9 cellular contexts compared by ENCODE assay signal in genomic region chr12:53345486-53346195, GRCh38. TPM values are rescaled to one million over a fixed set of nuclear protein-coding genes. Genes with fewer than 3 reads are reported as not detected.
DNase-seq lines count a peak whose midpoint lies in the region; ATAC-seq, FAIRE-seq and TF ChIP-seq lines count a peak whose summit lies in the region.
"Had no signal": no experiment of that assay in that cellular context is flagged by ENCODE, and none has a peak within 500 bp of the region (broad histone marks: within the 10 kb centered on the region; RNA-seq: fewer than 3 reads in every experiment).

No MANE protein-coding gene starts in this region.

- H3K9me3 ChIP-seq in fibroblast of lung (ENCODE audit: control insufficient read depth, insufficient read depth, low read depth, low read length): no peaks in the 10 kb centered on the region
- H3K9me3 ChIP-seq in psoas muscle: no peaks in the 10 kb centered on the region

- no peak overlapping the region for H3K9ac ChIP-seq in fibroblast of lung (ENCODE audit: insufficient read depth, low read length)

- H2AFZ ChIP-seq in fibroblast of lung (ENCODE audit: low read length): peak overlapping the region; percentile 63

- no peak for FAIRE-seq in D721Med (lab: Jason Lieb, UNC)

- TF ChIP-seq CTCF in GM12864 (IDR thresholded peaks at IDR 0.05; ENCODE audit: low read depth, low read length, missing control alignments) (no peak), fibroblast of lung (conservative IDR thresholded peaks at IDR 0.05 in 1 of 2, IDR thresholded peaks at IDR 0.05 in 1 of 2; ENCODE audit: low read depth in 1 of 2, low read length in 2 of 2) (no peak), psoas muscle (IDR thresholded peaks at IDR 0.05) (no peak), D721Med (IDR thresholded peaks at IDR 0.05; ENCODE audit: insufficient read depth, missing control alignments) (no peak)

- peak; percentile 5 to 48 (median 28) for ATAC-seq in psoas muscle
- ATAC-seq in GM19397 (IDR thresholded peaks at IDR 0.05; ENCODE audit: unreplicated experiment): no peak

- peak overlapping the region; percentile 92 for H3K4me2 ChIP-seq in fibroblast of lung (ENCODE audit: extremely low read depth, insufficient read depth, low read length)

- H4K20me1 ChIP-seq in fibroblast of lung (ENCODE audit: control insufficient read depth, extremely low read depth, insufficient read depth, low read length): no peaks in the 10 kb centered on the region

- H3K79me2 ChIP-seq in fibroblast of lung (ENCODE audit: control insufficient read depth, insufficient read depth, low read length): no peaks in the 10 kb centered on the region

- intact Hi-C loops in psoas muscle (cut with DNase I): loop anchor here in 1 of 2 donors (2.0 to 10.0 kb wide), 2 partner anchors 19 to 329 kb away; partner anchors contain the start of gene ATP5MC2

- H3K36me3 ChIP-seq in fibroblast of lung (ENCODE audit: control insufficient read depth, insufficient read depth, low read length): no peaks in the 10 kb centered on the region
- no peaks in the 10 kb centered on the region for H3K36me3 ChIP-seq in psoas muscle (ENCODE audit: insufficient read depth in 1 of 2, low read depth in 1 of 2)

- H3K4me1 ChIP-seq in fibroblast of lung (ENCODE audit: control insufficient read depth, extremely low read depth, insufficient read depth, low read length) (peaks cover 9% of the 10 kb centered on the region), psoas muscle (peaks cover 4% of the 10 kb centered on the region)

- peak overlapping the region; percentile 60; the same call in 1 of the 2 replicates for H3K4me3 ChIP-seq in GM12864 (ENCODE audit: low read depth, low read length)
- H3K4me3 ChIP-seq in fibroblast of lung (replicated peaks in 1 of 4; ENCODE audit: control extremely low read depth in 1 of 4, insufficient read depth in 1 of 4, low read depth in 3 of 4, low read length in 4 of 4): peak overlapping the region; percentile 67 to 83 (median 71)
- H3K4me3 ChIP-seq in psoas muscle: peak overlapping the region; percentile 70

- DNase-seq in GM12864 (ENCODE audit: low read depth) (no peak), RPMI7951 (ENCODE audit: low read depth) (peak; percentile 59), fibroblast of lung (ENCODE audit: low read depth in 2 of 2) (peak in 1 of 2 donors; percentile 14), psoas muscle (peak; percentile 56 to 78), RKO (ENCODE audit: low spot score) (no peak), D721Med (ENCODE audit: insufficient read length, low spot score) (no peak), HuH-7.5 (ENCODE audit: low spot score) (no peak)

- H3K27ac ChIP-seq in fibroblast of lung (ENCODE audit: insufficient read depth, low read length) (peak overlapping the region; percentile 34), psoas muscle (peak overlapping the region; percentile 61)

- WGBS in psoas muscle, 3 donors: 25 to 34% (median 29%) methylated on average over 10 of the region's 10 CpGs

- H3K27me3 ChIP-seq in fibroblast of lung (ENCODE audit: control insufficient read depth, insufficient read depth, low read length) (peaks cover 6% of the 10 kb centered on the region), psoas muscle (ENCODE audit: insufficient read depth in 3 of 3, low read length in 2 of 3) (no peaks in the 10 kb centered on the region)

RNA-seq across cellular contexts. Expression of gene SP7, which starts 9.5 kb away (rescaled TPM):
- not detected in 2 replicates for total RNA-seq in RPMI7951 (2014; rRNA removed; shearing (Covaris generic))
- total RNA-seq in fibroblast of lung (not detected in 2 replicates), psoas muscle (not detected)
- polyA plus RNA-seq in fibroblast of lung (not detected in 2 replicates), psoas muscle (not detected)
- polyA plus RNA-seq in fibroblast of lung (2012): not detected in 2 replicates
- not detected in 2 replicates for polyA minus RNA-seq in fibroblast of lung (ENCODE audit: low replicate concordance)
- total RNA-seq: T-helper 1 cell treated with Interleukin-12 subunit alpha and Interleukin-12 subunit beta and Interleukin-4 antibody, amounts not matched to agents 30 ng/mL and 1 ng/mL, for 36 hours had no signal

RNA-seq across cellular contexts. Expression of gene AAAS, which starts 24.2 kb away (rescaled TPM):
- total RNA-seq in RPMI7951 (2014; rRNA removed; shearing (Covaris generic)): 43.9 and 56.0 TPM in 2 replicates
- 29.5 and 37.8 TPM in 2 replicates for total RNA-seq in fibroblast of lung
- polyA plus RNA-seq in fibroblast of lung: 34.2 and 50.4 TPM in 2 replicates
- polyA plus RNA-seq in fibroblast of lung (2012): 28.9 and 47.5 TPM in 2 replicates
- polyA minus RNA-seq in fibroblast of lung (ENCODE audit: low replicate concordance): 119 and 178 TPM in 2 replicates
- 10 to 100 TPM; 29.0 to 35.7 (median 31.5) TPM for total RNA-seq in psoas muscle
- 10 to 100 TPM; 22.9 to 36.8 (median 34.0) TPM for polyA plus RNA-seq in psoas muscle

RNA-seq across cellular contexts. Expression of gene SP1, which starts 34.3 kb away (rescaled TPM):
- total RNA-seq in RPMI7951 (2014; rRNA removed; shearing (Covaris generic)): 29.3 and 35.2 TPM in 2 replicates
- total RNA-seq in fibroblast of lung: 31.3 and 35.3 TPM in 2 replicates
- 38.9 and 42.0 TPM in 2 replicates for polyA plus RNA-seq in fibroblast of lung
- polyA plus RNA-seq in fibroblast of lung (2012): 19.3 and 22.7 TPM in 2 replicates
- polyA minus RNA-seq in fibroblast of lung (ENCODE audit: low replicate concordance): 98.0 and 99.3 TPM in 2 replicates
- 10 to 100 TPM; 39.0 to 48.0 (median 45.4) TPM for total RNA-seq in psoas muscle
- 10 to 100 TPM; 10.2 to 16.2 (median 15.1) TPM for polyA plus RNA-seq in psoas muscle

RNA-seq across cellular contexts. Expression of gene MYG1, which starts 46.1 kb away (rescaled TPM):
- total RNA-seq in RPMI7951 (2014; rRNA removed; shearing (Covaris generic)): 55.9 and 60.0 TPM in 2 replicates
- total RNA-seq in fibroblast of lung (52.0 and 55.7 TPM in 2 replicates), psoas muscle (10 to 100 TPM; 43.1 to 51.4 (median 44.5) TPM)
- polyA plus RNA-seq in fibroblast of lung (40.8 and 52.2 TPM in 2 replicates), psoas muscle (10 to 100 TPM; 34.6 to 68.9 (median 65.0) TPM)
- polyA plus RNA-seq in fibroblast of lung (2012): 60.7 and 91.7 TPM in 2 replicates
- 50.7 and 65.8 TPM in 2 replicates for polyA minus RNA-seq in fibroblast of lung (ENCODE audit: low replicate concordance)

RNA-seq across cellular contexts. Expression of gene PFDN5, which starts 50.3 kb away (rescaled TPM):
- total RNA-seq in RPMI7951 (2014; rRNA removed; shearing (Covaris generic)): 480 and 497 TPM in 2 replicates
- total RNA-seq in fibroblast of lung (735 and 788 TPM in 2 replicates), psoas muscle (100 to 1,000 TPM; 239 to 282 (median 266) TPM)
- polyA plus RNA-seq in fibroblast of lung (977 and 1,007 TPM in 2 replicates), psoas muscle (100 to 1,000 TPM; 406 to 603 (median 474) TPM)
- polyA plus RNA-seq in fibroblast of lung (2012): 735 and 960 TPM in 2 replicates
- polyA minus RNA-seq in fibroblast of lung (ENCODE audit: low replicate concordance): 77.8 and 86.7 TPM in 2 replicates

Comparison
In these comparisons a context has a peak if more than half of its experiments do, and no peak if none do; other contexts are left out.
1. DNase-seq: peak in RPMI7951 (single experiment) and psoas muscle (2 of 2); none in GM12864 (single experiment), RKO (single experiment), D721Med (single experiment) and HuH-7.5 (single experiment).
2. Peak in every context shown above with its lines, with median percentiles within 50 percentile points of each other: H3K4me3 ChIP-seq.